14 cellular contexts compared by ENCODE assay signal in the genomic region with DNA sequence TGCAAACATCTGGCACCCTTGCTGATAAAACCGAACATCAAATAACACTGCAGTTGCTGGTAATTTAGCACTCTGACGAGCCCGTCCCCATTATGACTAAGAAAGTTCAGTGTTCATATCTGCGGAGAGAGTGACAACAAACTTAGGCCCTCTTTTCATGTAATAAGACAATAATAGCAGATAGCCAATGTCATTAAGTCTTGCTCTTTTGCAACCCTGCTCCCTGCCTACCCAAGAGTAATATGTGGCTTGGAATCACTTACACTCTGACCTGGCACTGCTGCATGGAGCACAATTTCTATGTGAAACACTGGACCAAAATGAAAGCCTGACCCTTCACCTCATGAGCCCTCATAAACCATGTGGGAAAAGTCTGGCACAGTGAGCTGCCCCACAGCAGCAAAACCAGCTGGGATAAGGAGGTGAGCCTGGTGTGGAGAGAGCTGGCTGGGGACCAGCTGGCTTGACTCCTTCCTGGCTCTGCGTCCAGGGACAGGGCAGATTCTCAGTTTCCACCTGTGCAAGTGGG.
DNase-seq lines count a peak whose midpoint lies in the region; ATAC-seq and TF ChIP-seq lines count a peak whose summit lies in the region.
"Had no signal": no experiment of that assay in that cellular context is flagged by ENCODE, and none has a peak within 500 bp of the region (broad histone marks: within the 10 kb centered on the region; RNA-seq: fewer than 3 reads in every experiment).

No MANE protein-coding gene starts in this region.

- peaks cover 12% of the 10 kb centered on the region for H3K9me3 Mint-ChIP-seq in nephron progenitor cell
- H3K9me3 Mint-ChIP-seq in activated CD8-positive, alpha-beta T cell treated with anti-CD3 and anti-CD28 coated beads, Interleukin-2, amount 10 ng/mL, durations not matched to agents 7 days and 5 days (ENCODE audit: insufficient read depth): peaks cover 5% of the 10 kb centered on the region

- peak overlapping the region; percentile 57 for H3K27ac Mint-ChIP-seq in nephron progenitor cell
- no peak overlapping the region for H3K27ac Mint-ChIP-seq in activated CD8-positive, alpha-beta T cell treated with anti-CD3 and anti-CD28 coated beads, Interleukin-2, amount 10 ng/mL, durations not matched to agents 7 days and 5 days
- H3K27ac Mint-ChIP-seq: naive thymus-derived CD8-positive, alpha-beta T cell; stimulated activated naive B cell treated with anti-CD40 and anti-IgM and Interleukin-4, amounts not matched to agents 10 μg/mL and 1 μg/mL and 100 μg/mL, for 72 hours had no signal

- no peak for ATAC-seq in activated CD8-positive, alpha-beta T cell treated with anti-CD3 and anti-CD28 coated beads, Interleukin-2, amount 10 ng/mL, durations not matched to agents 7 days and 5 days
- no peak for ATAC-seq in HG02623 (IDR thresholded peaks at IDR 0.05; ENCODE audit: unreplicated experiment)
- ATAC-seq: A549; naive thymus-derived CD8-positive, alpha-beta T cell; stimulated activated naive B cell treated with anti-CD40 and anti-IgM and Interleukin-4, amounts not matched to agents 10 μg/mL and 1 μg/mL and 100 μg/mL, for 72 hours had no signal

- H3K27me3 Mint-ChIP-seq in nephron progenitor cell (ENCODE audit: low read depth, poor library complexity): no peaks in the 10 kb centered on the region
- H3K27me3 Mint-ChIP-seq in activated CD8-positive, alpha-beta T cell treated with anti-CD3 and anti-CD28 coated beads, Interleukin-2, amount 10 ng/mL, durations not matched to agents 7 days and 5 days (ENCODE audit: low read depth): no peaks in the 10 kb centered on the region
- H3K27me3 Mint-ChIP-seq: naive thymus-derived CD8-positive, alpha-beta T cell; stimulated activated naive B cell treated with anti-CD40 and anti-IgM and Interleukin-4, amounts not matched to agents 10 μg/mL and 1 μg/mL and 100 μg/mL, for 72 hours had no signal

- H2AFZ ChIP-seq in ACC112 (ENCODE audit: low read length, unreplicated experiment) (no peak overlapping the region), fibroblast of lung (ENCODE audit: low read length) (no peak overlapping the region)

- H4K20me1 ChIP-seq in fibroblast of lung (ENCODE audit: control insufficient read depth, extremely low read depth, insufficient read depth, low read length): no peaks in the 10 kb centered on the region

- TF ChIP-seq CTCF in fibroblast of lung (conservative IDR thresholded peaks at IDR 0.05 in 1 of 2, IDR thresholded peaks at IDR 0.05 in 1 of 2; ENCODE audit: low read depth in 1 of 2, low read length in 2 of 2) (no peak), nephron progenitor cell (IDR thresholded peaks at IDR 0.05) (no peak)

- H3K9ac ChIP-seq in fibroblast of lung (ENCODE audit: insufficient read depth, low read length): no peak overlapping the region

- H3K4me3 Mint-ChIP-seq in nephron progenitor cell: no peak overlapping the region
- H3K4me3 Mint-ChIP-seq in activated CD8-positive, alpha-beta T cell treated with anti-CD3 and anti-CD28 coated beads, Interleukin-2, amount 10 ng/mL, durations not matched to agents 7 days and 5 days: no peak overlapping the region
- H3K4me3 Mint-ChIP-seq: naive thymus-derived CD8-positive, alpha-beta T cell; stimulated activated naive B cell treated with anti-CD40 and anti-IgM and Interleukin-4, amounts not matched to agents 10 μg/mL and 1 μg/mL and 100 μg/mL, for 72 hours had no signal

- no peaks in the 10 kb centered on the region for H3K9me3 ChIP-seq in fibroblast of lung (ENCODE audit: control insufficient read depth, insufficient read depth, low read depth, low read length)
- H3K9me3 ChIP-seq: A549 had no signal

- H3K4me1 ChIP-seq in ACC112 (ENCODE audit: control insufficient read depth, insufficient read depth, low read length, unreplicated experiment): peaks cover 28% of the 10 kb centered on the region
- H3K4me1 ChIP-seq in fibroblast of lung (ENCODE audit: control insufficient read depth, extremely low read depth, insufficient read depth, low read length): peaks cover 5% of the 10 kb centered on the region

- POLR2A ChIA-PET in activated CD8-positive, alpha-beta T cell treated with anti-CD3 and anti-CD28 coated beads, Interleukin-2, amount 10 ng/mL, durations not matched to agents 7 days and 5 days (lab: Charles Lee): no interaction called here

- H3K36me3 ChIP-seq in ACC112 (ENCODE audit: insufficient read depth, low read length) (peaks cover 43% of the 10 kb centered on the region), fibroblast of lung (ENCODE audit: control insufficient read depth, insufficient read depth, low read length) (no peaks in the 10 kb centered on the region)

- H3K27me3 ChIP-seq in ACC112 (ENCODE audit: insufficient read depth, low read length) (no peaks in the 10 kb centered on the region), fibroblast of lung (ENCODE audit: control insufficient read depth, insufficient read depth, low read length) (no peaks in the 10 kb centered on the region)

- DNase-seq in NCI-H69 (lab: John Stamatoyannopoulos, UW) (peak; percentile 15), fibroblast of lung (ENCODE audit: low read depth in 2 of 2) (peak; percentile 22 to 85), nephron progenitor cell (no peak), iPS-NIHi11 (ENCODE audit: low spot score) (no peak), NCI-H2171 treated with DMSO at 0.1 percent for 48 hours (lab: John Stamatoyannopoulos, UW) (no peak)
- DNase-seq in activated CD8-positive, alpha-beta T cell treated with anti-CD3 and anti-CD28 coated beads, Interleukin-2, amount 10 ng/mL, durations not matched to agents 7 days and 5 days: no peak
- DNase-seq: amniotic stem cell; naive thymus-derived CD8-positive, alpha-beta T cell; NCI-H1436; OCI-M1; stimulated activated naive B cell treated with anti-CD40 and anti-IgM and Interleukin-4, amounts not matched to agents 10 μg/mL and 1 μg/mL and 100 μg/mL, for 72 hours had no signal

- peaks cover 39% of the 10 kb centered on the region for H3K4me1 Mint-ChIP-seq in nephron progenitor cell
- H3K4me1 Mint-ChIP-seq in activated CD8-positive, alpha-beta T cell treated with anti-CD3 and anti-CD28 coated beads, Interleukin-2, amount 10 ng/mL, durations not matched to agents 7 days and 5 days (ENCODE audit: low read depth): peaks cover 10% of the 10 kb centered on the region

- H3K27ac ChIP-seq in ACC112 (ENCODE audit: low read depth, low read length): peak overlapping the region; percentile 48
- H3K27ac ChIP-seq in fibroblast of lung (ENCODE audit: insufficient read depth, low read length): no peak overlapping the region

- H3K36me3 Mint-ChIP-seq in nephron progenitor cell (ENCODE audit: low read depth): peaks cover 51% of the 10 kb centered on the region
- peaks cover 15% of the 10 kb centered on the region for H3K36me3 Mint-ChIP-seq in activated CD8-positive, alpha-beta T cell treated with anti-CD3 and anti-CD28 coated beads, Interleukin-2, amount 10 ng/mL, durations not matched to agents 7 days and 5 days (ENCODE audit: low read depth)

- no peak overlapping the region for H3K4me2 ChIP-seq in fibroblast of lung (ENCODE audit: extremely low read depth, insufficient read depth, low read length)
- H3K4me2 ChIP-seq: A549 had no signal

- CTCF ChIA-PET in activated CD8-positive, alpha-beta T cell treated with anti-CD3 and anti-CD28 coated beads, Interleukin-2, amount 10 ng/mL, durations not matched to agents 7 days and 5 days (lab: Charles Lee): interaction anchor here (2.3 kb wide), 1 partner anchor 44 kb away, joined by 12 read pairs; no protein-coding TSS in a partner anchor

- H3K79me2 ChIP-seq in ACC112 (ENCODE audit: control insufficient read depth, insufficient read depth, low read length, unreplicated experiment) (peaks cover 82% of the 10 kb centered on the region), fibroblast of lung (ENCODE audit: control insufficient read depth, insufficient read depth, low read length) (peaks cover 11% of the 10 kb centered on the region)

- H3K4me3 ChIP-seq in ACC112 (ENCODE audit: low read depth, low read length) (no peak overlapping the region), fibroblast of lung (replicated peaks in 1 of 4; ENCODE audit: control extremely low read depth in 1 of 4, insufficient read depth in 1 of 4, low read depth in 3 of 4, low read length in 4 of 4) (no peak overlapping the region)
- H3K4me3 ChIP-seq: A549 had no signal

Comparison
In these comparisons a context has a peak if more than half of its experiments do, and no peak if none do; other contexts are left out.
1. DNase-seq: peak in NCI-H69 (single experiment) and fibroblast of lung (2 of 2); none in nephron progenitor cell (single experiment), activated CD8-positive, alpha-beta T cell treated with anti-CD3 and anti-CD28 coated beads, Interleukin-2, amount 10 ng/mL, durations not matched to agents 7 days and 5 days (single experiment), iPS-NIHi11 (single experiment) and NCI-H2171 treated with DMSO at 0.1 percent for 48 hours (single experiment).